1 cellular context compared by ENCODE assay signal in the genomic region with DNA sequence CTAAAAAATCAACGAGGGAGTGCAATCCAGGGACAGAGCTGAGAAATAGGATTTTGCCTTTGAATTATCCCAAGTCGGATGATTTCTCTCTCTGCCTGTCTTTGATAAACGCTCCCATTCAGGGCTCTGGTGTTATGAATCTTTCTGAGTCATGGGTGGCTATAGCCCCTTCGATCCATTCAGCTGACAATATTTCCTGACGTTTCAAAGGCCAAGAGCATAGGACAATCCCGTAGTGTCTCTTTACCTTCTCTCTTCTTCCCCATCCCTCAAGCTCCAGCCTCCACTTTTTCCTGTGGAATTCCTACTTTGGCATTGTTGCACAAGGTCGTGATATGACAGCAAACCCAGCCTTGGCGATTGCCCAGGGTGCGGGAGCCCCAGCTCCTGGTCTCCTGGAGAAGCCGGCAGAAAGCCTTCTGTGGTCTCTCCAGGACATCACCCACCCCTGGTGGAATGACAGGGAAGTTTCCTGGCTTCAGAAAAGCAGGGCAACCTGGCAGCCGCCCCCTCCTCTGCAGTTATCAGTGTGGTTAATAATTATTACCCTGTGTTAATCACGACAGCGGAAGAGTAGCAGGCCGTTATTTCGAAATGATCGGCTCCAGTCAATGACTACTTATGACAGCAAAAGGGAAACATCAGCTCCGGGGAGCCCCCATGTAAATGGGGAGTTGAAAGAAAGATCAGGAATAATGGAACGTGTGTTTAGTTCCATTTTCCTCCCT.
TF ChIP-seq lines count a peak whose summit lies in the region.

No MANE protein-coding gene starts in this region.

TF ChIP-seq in WTC11, 78 proteins besides CTCF, POLR2A, EP300 and RAD21 (continued from another document):
- TF ChIP-seq, protein P1, sequence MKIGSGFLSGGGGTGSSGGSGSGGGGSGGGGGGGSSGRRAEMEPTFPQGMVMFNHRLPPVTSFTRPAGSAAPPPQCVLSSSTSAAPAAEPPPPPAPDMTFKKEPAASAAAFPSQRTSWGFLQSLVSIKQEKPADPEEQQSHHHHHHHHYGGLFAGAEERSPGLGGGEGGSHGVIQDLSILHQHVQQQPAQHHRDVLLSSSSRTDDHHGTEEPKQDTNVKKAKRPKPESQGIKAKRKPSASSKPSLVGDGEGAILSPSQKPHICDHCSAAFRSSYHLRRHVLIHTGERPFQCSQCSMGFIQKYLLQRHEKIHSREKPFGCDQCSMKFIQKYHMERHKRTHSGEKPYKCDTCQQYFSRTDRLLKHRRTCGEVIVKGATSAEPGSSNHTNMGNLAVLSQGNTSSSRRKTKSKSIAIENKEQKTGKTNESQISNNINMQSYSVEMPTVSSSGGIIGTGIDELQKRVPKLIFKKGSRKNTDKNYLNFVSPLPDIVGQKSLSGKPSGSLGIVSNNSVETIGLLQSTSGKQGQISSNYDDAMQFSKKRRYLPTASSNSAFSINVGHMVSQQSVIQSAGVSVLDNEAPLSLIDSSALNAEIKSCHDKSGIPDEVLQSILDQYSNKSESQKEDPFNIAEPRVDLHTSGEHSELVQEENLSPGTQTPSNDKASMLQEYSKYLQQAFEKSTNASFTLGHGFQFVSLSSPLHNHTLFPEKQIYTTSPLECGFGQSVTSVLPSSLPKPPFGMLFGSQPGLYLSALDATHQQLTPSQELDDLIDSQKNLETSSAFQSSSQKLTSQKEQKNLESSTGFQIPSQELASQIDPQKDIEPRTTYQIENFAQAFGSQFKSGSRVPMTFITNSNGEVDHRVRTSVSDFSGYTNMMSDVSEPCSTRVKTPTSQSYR (CRISPR knock-in tag; IDR thresholded peaks at IDR 0.05), result no peak
- TF ChIP-seq, protein P2, sequence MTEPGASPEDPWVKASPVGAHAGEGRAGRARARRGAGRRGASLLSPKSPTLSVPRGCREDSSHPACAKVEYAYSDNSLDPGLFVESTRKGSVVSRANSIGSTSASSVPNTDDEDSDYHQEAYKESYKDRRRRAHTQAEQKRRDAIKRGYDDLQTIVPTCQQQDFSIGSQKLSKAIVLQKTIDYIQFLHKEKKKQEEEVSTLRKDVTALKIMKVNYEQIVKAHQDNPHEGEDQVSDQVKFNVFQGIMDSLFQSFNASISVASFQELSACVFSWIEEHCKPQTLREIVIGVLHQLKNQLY (CRISPR knock-in tag; IDR thresholded peaks at IDR 0.05), result no peak
- TF ChIP-seq, protein P3, sequence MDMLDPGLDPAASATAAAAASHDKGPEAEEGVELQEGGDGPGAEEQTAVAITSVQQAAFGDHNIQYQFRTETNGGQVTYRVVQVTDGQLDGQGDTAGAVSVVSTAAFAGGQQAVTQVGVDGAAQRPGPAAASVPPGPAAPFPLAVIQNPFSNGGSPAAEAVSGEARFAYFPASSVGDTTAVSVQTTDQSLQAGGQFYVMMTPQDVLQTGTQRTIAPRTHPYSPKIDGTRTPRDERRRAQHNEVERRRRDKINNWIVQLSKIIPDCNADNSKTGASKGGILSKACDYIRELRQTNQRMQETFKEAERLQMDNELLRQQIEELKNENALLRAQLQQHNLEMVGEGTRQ (CRISPR knock-in tag; IDR thresholded peaks at IDR 0.05), result no peak
- TF ChIP-seq, protein P4, sequence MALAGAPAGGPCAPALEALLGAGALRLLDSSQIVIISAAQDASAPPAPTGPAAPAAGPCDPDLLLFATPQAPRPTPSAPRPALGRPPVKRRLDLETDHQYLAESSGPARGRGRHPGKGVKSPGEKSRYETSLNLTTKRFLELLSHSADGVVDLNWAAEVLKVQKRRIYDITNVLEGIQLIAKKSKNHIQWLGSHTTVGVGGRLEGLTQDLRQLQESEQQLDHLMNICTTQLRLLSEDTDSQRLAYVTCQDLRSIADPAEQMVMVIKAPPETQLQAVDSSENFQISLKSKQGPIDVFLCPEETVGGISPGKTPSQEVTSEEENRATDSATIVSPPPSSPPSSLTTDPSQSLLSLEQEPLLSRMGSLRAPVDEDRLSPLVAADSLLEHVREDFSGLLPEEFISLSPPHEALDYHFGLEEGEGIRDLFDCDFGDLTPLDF (CRISPR knock-in tag; IDR thresholded peaks at IDR 0.05), result no peak
- TF ChIP-seq, protein P5, sequence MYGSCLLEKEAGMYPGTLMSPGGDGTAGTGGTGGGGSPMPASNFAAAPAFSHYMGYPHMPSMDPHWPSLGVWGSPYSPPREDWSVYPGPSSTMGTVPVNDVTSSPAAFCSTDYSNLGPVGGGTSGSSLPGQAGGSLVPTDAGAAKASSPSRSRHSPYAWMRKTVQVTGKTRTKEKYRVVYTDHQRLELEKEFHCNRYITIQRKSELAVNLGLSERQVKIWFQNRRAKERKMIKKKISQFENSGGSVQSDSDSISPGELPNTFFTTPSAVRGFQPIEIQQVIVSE (CRISPR knock-in tag; IDR thresholded peaks at IDR 0.05; ENCODE audit: borderline replicate concordance), result no peak
